Comparison of ENCODE assay signal across 8 cellular contexts in the genomic region with DNA sequence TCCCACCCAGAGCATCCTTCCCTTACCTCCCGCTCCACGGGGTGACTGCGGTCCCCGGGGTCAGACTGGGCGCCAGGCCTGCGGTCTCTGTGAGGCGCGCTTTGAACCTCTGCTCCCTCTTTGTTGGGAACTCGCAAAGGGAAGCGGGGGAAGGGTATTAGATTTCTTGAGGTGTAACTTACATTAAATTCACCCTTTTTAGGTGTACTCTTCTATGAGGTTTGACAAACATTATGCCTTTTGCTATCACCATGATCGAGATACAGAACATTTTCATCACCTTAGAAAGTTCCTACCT. TPM values are rescaled to one million over a fixed set of nuclear protein-coding genes. Genes with fewer than 3 reads are reported as not detected.
DNase-seq lines count a peak whose midpoint lies in the region; ATAC-seq and TF ChIP-seq lines count a peak whose summit lies in the region.

No MANE protein-coding gene starts in this region.

- TF ChIP-seq EP300 in SK-N-SH (IDR thresholded peaks at IDR 0.05; ENCODE audit: borderline replicate concordance in 1 of 2, low read depth in 1 of 2, low read length in 1 of 2) = no peak

- H3F3A ChIP-seq in SK-N-SH (replicated peaks; ENCODE audit: insufficient read depth) = peaks cover 8% of the 10 kb centered on the region

- peaks cover under 1% of the 10 kb centered on the region for H3K9me3 Mint-ChIP-seq in activated CD8-positive, alpha-beta T cell treated with anti-CD3 and anti-CD28 coated beads for 36 hours

- peak overlapping the region; percentile 79 to 92 for H3K27ac ChIP-seq in SK-N-SH (ENCODE audit: low read depth in 2 of 2, low read length in 1 of 2)
- peak overlapping the region; percentile 81 for H3K27ac ChIP-seq in stomach smooth muscle (ENCODE audit: low read length)

- H3K27ac Mint-ChIP-seq in activated CD8-positive, alpha-beta T cell treated with anti-CD3 and anti-CD28 coated beads for 36 hours = peak overlapping the region; percentile 94

- no peaks in the 10 kb centered on the region for H4K20me1 ChIP-seq in SK-N-SH (ENCODE audit: insufficient read depth)

- no peaks in the 10 kb centered on the region for H3K27me3 Mint-ChIP-seq in activated CD8-positive, alpha-beta T cell treated with anti-CD3 and anti-CD28 coated beads for 36 hours

- H3K27me3 ChIP-seq in SK-N-SH (ENCODE audit: insufficient read depth) (no peaks in the 10 kb centered on the region), iPS-15b (ENCODE audit: control insufficient read depth, insufficient read depth, low read length) (no peaks in the 10 kb centered on the region), stomach smooth muscle (ENCODE audit: control insufficient read depth in 1 of 2, insufficient read depth in 2 of 2, low read length in 2 of 2) (no peaks in the 10 kb centered on the region)

- H3K9me2 ChIP-seq in SK-N-SH = no peaks in the 10 kb centered on the region

- peaks cover 0 to 21% of the 10 kb centered on the region in 2 experiments for H3K36me3 ChIP-seq in SK-N-SH (replicated peaks in 1 of 2; ENCODE audit: control insufficient read depth in 1 of 2, insufficient read depth in 2 of 2, low read length in 1 of 2)
- peaks cover 7% of the 10 kb centered on the region for H3K36me3 ChIP-seq in iPS-15b (ENCODE audit: control insufficient read depth, insufficient read depth, low read length)
- H3K36me3 ChIP-seq in stomach smooth muscle (ENCODE audit: control insufficient read depth in 2 of 2, insufficient read depth in 2 of 2, low read length in 2 of 2) = peaks cover 0 to under 1% of the 10 kb centered on the region in 2 donors

- peak overlapping the region; percentile 79; the same call in 1 of the 2 replicates for H2AFZ ChIP-seq in SK-N-SH (ENCODE audit: low read depth)

- H3K4me1 Mint-ChIP-seq in activated CD8-positive, alpha-beta T cell treated with anti-CD3 and anti-CD28 coated beads for 36 hours (ENCODE audit: low read depth) = peaks cover 38% of the 10 kb centered on the region

- peak overlapping the region; percentile 85 to 92 for H3K4me3 ChIP-seq in SK-N-SH (ENCODE audit: low read depth in 2 of 2, low read length in 1 of 2)
- peak overlapping the region; percentile 95 for H3K4me3 ChIP-seq in iPS-15b (ENCODE audit: low read depth, low read length)
- peak overlapping the region; percentile 75 to 90 for H3K4me3 ChIP-seq in stomach smooth muscle (ENCODE audit: low read length in 2 of 2)

- WGBS in SK-N-SH (ENCODE audit: low lambda C conversion rate) = 7% methylated on average over 5 of the region's 11 CpGs

- H3K79me2 ChIP-seq in SK-N-SH (ENCODE audit: insufficient read depth) = peaks cover 55% of the 10 kb centered on the region

- intact Hi-C loops in activated CD8-positive, alpha-beta T cell treated with anti-CD3 and anti-CD28 coated beads for 36 hours (cut with micrococcal nuclease) = loop anchor here (5.0 kb wide), 2 partner anchors 92 to 152 kb away; a partner anchor contains a TSS
- intact Hi-C loops in posterior cingulate gyrus (cut with DNase I) = loop anchor here (1.0 to 10.0 kb wide), 2 partner anchors 89 to 155 kb away; a partner anchor contains a TSS

- H3K4me2 ChIP-seq in SK-N-SH = peak overlapping the region; percentile 72

- no peak for TF ChIP-seq CTCF in SK-N-SH (IDR thresholded peaks at IDR 0.05)
- no peak for TF ChIP-seq CTCF in activated CD8-positive, alpha-beta T cell treated with anti-CD3 and anti-CD28 coated beads for 36 hours (IDR thresholded peaks at IDR 0.05)

- no peak for TF ChIP-seq RAD21 in SK-N-SH (IDR thresholded peaks at IDR 0.05; ENCODE audit: low read length)

- CTCF ChIA-PET in SK-N-SH (lab: Yijun Ruan, JAX) = interaction anchor here (0.9 to 1.2 kb wide), 3 partner anchors 13 to 16 kb away, joined by 3 to 5 read pairs (median 4); no protein-coding TSS in a partner anchor
- CTCF ChIA-PET in activated CD8-positive, alpha-beta T cell treated with anti-CD3 and anti-CD28 coated beads for 36 hours (lab: Charles Lee) = interaction anchor here (1.3 to 5.5 kb wide), 5 partner anchors 10 to 259 kb away, joined by 4 to 59 read pairs (median 8); a partner anchor contains a TSS

- ATAC-seq in SK-N-SH treated with all-trans-retinoic acid at 6 μM for 48 hours (no peak), GM19351 (IDR thresholded peaks at IDR 0.05; ENCODE audit: unreplicated experiment) (no peak), HG03571 (IDR thresholded peaks at IDR 0.05; ENCODE audit: unreplicated experiment) (no peak)
- ATAC-seq in activated CD8-positive, alpha-beta T cell treated with anti-CD3 and anti-CD28 coated beads for 36 hours = no peak

- H3K4me1 ChIP-seq in SK-N-SH (ENCODE audit: control insufficient read depth in 1 of 2, insufficient read depth in 2 of 2, low read depth in 1 of 2, low read length in 1 of 2) (peaks cover 7 to 10% of the 10 kb centered on the region in 2 experiments; a peak in 2 of 4 replicates), iPS-15b (ENCODE audit: control insufficient read depth, insufficient read depth, low read length) (peaks cover 12% of the 10 kb centered on the region), stomach smooth muscle (ENCODE audit: control insufficient read depth, insufficient read depth, low read length) (peaks cover 12% of the 10 kb centered on the region)

- H3K9me3 ChIP-seq in SK-N-SH (no peaks in the 10 kb centered on the region), iPS-15b (ENCODE audit: control insufficient read depth, insufficient read depth, low read length) (no peaks in the 10 kb centered on the region), stomach smooth muscle (ENCODE audit: control insufficient read depth in 2 of 2, low read length in 2 of 2) (no peaks in the 10 kb centered on the region)

- H3K36me3 Mint-ChIP-seq in activated CD8-positive, alpha-beta T cell treated with anti-CD3 and anti-CD28 coated beads for 36 hours (ENCODE audit: low read depth) = peaks cover 28% of the 10 kb centered on the region

- H3K9ac ChIP-seq in SK-N-SH (peak overlapping the region; percentile 93), iPS-15b (ENCODE audit: low read depth, low read length) (peak overlapping the region; percentile 98), stomach smooth muscle (ENCODE audit: low read length in 2 of 2) (peak overlapping the region; percentile 87 to 96)

- POLR2A ChIA-PET in SK-N-SH (lab: Yijun Ruan, JAX) = interaction anchor here (0.7 to 1.7 kb wide), 5 partner anchors 9 to 290 kb away, joined by 3 to 15 read pairs (median 7); a partner anchor contains a TSS
- POLR2A ChIA-PET in activated CD8-positive, alpha-beta T cell treated with anti-CD3 and anti-CD28 coated beads for 36 hours (lab: Charles Lee) = interaction anchor here (0.7 to 2.9 kb wide), 8 partner anchors 9 to 282 kb away, joined by 3 to 14 read pairs (median 3); a partner anchor contains a TSS

- H3K4me3 Mint-ChIP-seq in activated CD8-positive, alpha-beta T cell treated with anti-CD3 and anti-CD28 coated beads for 36 hours = peak overlapping the region; percentile 94

- no peak for DNase-seq in SK-N-SH
- DNase-seq in activated CD8-positive, alpha-beta T cell treated with anti-CD3 and anti-CD28 coated beads for 36 hours = no peak
- no peak for DNase-seq in posterior cingulate gyrus

TF ChIP-seq in SK-N-SH, 30 proteins besides CTCF, POLR2A, EP300 and RAD21 (continues in another document):
- TF ChIP-seq RXRA (IDR thresholded peaks at IDR 0.05; ENCODE audit: borderline replicate concordance, low read depth) (no peak), FOXJ3 (CRISPR knock-in tag; IDR thresholded peaks at IDR 0.05) (no peak), ELF1 (IDR thresholded peaks at IDR 0.05) (no peak), TAF1 (IDR thresholded peaks at IDR 0.05; ENCODE audit: borderline replicate concordance, low read depth, low read length) (no peak), GABPA (IDR thresholded peaks at IDR 0.05; ENCODE audit: low read depth) (no peak), TEAD4 (IDR thresholded peaks at IDR 0.05; ENCODE audit: borderline replicate concordance, insufficient read depth) (no peak), EZH2phosphoT487 (IDR thresholded peaks at IDR 0.05; ENCODE audit: borderline replicate concordance, low read depth) (no peak), YY1 (IDR thresholded peaks at IDR 0.05; ENCODE audit: low read depth) (no peak)
- TF ChIP-seq, protein P1, sequence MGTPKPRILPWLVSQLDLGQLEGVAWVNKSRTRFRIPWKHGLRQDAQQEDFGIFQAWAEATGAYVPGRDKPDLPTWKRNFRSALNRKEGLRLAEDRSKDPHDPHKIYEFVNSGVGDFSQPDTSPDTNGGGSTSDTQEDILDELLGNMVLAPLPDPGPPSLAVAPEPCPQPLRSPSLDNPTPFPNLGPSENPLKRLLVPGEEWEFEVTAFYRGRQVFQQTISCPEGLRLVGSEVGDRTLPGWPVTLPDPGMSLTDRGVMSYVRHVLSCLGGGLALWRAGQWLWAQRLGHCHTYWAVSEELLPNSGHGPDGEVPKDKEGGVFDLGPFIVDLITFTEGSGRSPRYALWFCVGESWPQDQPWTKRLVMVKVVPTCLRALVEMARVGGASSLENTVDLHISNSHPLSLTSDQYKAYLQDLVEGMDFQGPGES (IDR thresholded peaks at IDR 0.05; ENCODE audit: low read depth, low read length) = no peak

TF ChIP-seq in SK-N-SH treated with all-trans-retinoic acid at 6 μM for 48 hours, 23 proteins besides CTCF, POLR2A, EP300 and RAD21 (continues in another document):
- TF ChIP-seq ZNF565 (CRISPR knock-in tag; conservative IDR thresholded peaks at IDR 0.05; ENCODE audit: low read depth) (no peak), ZNF70 (CRISPR knock-in tag; IDR thresholded peaks at IDR 0.05) (no peak)
- TF ChIP-seq, protein P2, sequence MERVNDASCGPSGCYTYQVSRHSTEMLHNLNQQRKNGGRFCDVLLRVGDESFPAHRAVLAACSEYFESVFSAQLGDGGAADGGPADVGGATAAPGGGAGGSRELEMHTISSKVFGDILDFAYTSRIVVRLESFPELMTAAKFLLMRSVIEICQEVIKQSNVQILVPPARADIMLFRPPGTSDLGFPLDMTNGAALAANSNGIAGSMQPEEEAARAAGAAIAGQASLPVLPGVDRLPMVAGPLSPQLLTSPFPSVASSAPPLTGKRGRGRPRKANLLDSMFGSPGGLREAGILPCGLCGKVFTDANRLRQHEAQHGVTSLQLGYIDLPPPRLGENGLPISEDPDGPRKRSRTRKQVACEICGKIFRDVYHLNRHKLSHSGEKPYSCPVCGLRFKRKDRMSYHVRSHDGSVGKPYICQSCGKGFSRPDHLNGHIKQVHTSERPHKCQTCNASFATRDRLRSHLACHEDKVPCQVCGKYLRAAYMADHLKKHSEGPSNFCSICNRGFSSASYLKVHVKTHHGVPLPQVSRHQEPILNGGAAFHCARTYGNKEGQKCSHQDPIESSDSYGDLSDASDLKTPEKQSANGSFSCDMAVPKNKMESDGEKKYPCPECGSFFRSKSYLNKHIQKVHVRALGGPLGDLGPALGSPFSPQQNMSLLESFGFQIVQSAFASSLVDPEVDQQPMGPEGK (CRISPR knock-in tag; IDR thresholded peaks at IDR 0.05; ENCODE audit: borderline replicate concordance) = no peak

RNA-seq across cellular contexts. Expression of a gene that starts 0.6 kb away (rescaled TPM):
- 5.7 and 6.6 TPM in 2 replicates for polyA plus RNA-seq in SK-N-SH (2012; rRNA removed)
- polyA plus RNA-seq in SK-N-SH (2012; cell fraction: cytosol; rRNA removed) = 11.0 and 12.2 TPM in 2 replicates
- polyA plus RNA-seq in SK-N-SH (2012; cell fraction: nucleus; rRNA removed) = 2.3 and 3.6 TPM in 2 replicates
- 10 to 100 TPM; 33.6 to 37.2 TPM for total RNA-seq in activated CD8-positive, alpha-beta T cell treated with anti-CD3 and anti-CD28 coated beads for 36 hours
